In the genomic region with DNA sequence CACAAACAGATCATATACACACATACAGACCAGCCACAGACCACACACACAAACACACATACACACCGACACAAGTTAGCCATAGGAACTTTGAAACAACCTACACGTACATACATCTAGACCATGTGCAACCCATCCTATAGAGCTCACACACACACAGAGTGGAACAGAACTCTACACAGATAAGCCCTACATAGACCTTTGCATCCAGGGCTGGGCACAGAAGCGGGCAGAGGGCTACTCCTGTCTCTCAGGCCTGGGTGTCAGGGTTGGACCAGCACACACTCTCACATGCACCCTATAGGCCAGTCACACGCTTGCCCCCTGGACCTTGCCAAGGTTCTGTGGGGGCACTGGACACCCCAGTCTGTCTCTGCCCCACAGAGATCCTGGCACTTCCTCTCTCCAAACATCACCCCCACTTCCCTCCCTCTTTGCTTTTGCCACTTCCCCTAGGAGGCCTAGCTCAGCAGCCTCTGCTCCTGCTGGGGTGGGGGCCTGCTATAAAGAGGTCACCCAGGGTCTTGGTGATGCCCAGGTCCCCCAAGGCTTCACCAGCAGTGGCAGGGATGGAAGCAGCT, we compare ENCODE assay signal across 12 cellular contexts. TPM values are rescaled to one million over a fixed set of nuclear protein-coding genes. Genes with fewer than 3 reads are reported as not detected.
DNase-seq lines count a peak whose midpoint lies in the region; ATAC-seq and TF ChIP-seq lines count a peak whose summit lies in the region.
"Had no signal": no experiment of that assay in that cellular context is flagged by ENCODE, and none has a peak within 500 bp of the region (broad histone marks: within the 10 kb centered on the region; RNA-seq: fewer than 3 reads in every experiment).

No MANE protein-coding gene starts in this region.

- TF ChIP-seq CTCF in heart right ventricle (IDR thresholded peaks at IDR 0.05) (no peak), Caco-2 (IDR thresholded peaks at IDR 0.05; ENCODE audit: insufficient read depth in 1 of 2, low read depth in 1 of 2, low read length in 1 of 2, severe bottlenecking in 1 of 2, unreplicated experiment in 1 of 2) (no peak)

- H3K4me3 ChIP-seq in heart right ventricle (peak overlapping the region in 2 of 10 donors; percentile 7 to 19), Caco-2 (ENCODE audit: low read depth, low read length) (no peak overlapping the region)

- H3K36me3 Mint-ChIP-seq in Caco-2 (ENCODE audit: insufficient read depth, unreplicated experiment) = peaks cover 6% of the 10 kb centered on the region
- H3K36me3 Mint-ChIP-seq: WTC11 had no signal

- H3K9me3 ChIP-seq in heart right ventricle (no peaks in the 10 kb centered on the region), Caco-2 (no peaks in the 10 kb centered on the region)

- H3K36me3 ChIP-seq in heart right ventricle (no peaks in the 10 kb centered on the region), Caco-2 (ENCODE audit: control insufficient read depth, insufficient read depth, low read length) (no peaks in the 10 kb centered on the region)

- H3K27ac ChIP-seq in heart right ventricle = peak overlapping the region; percentile 94 to 100 (median 99)
- peak overlapping the region; percentile 70 for H3K27ac ChIP-seq in angular gyrus (ENCODE audit: low read depth, low read length)

- CTCF ChIA-PET in Caco-2 (lab: Charles Lee) = interaction anchor here (0.6 to 1.3 kb wide), 2 partner anchors 10 kb away, joined by 3 to 5 read pairs; no protein-coding TSS in a partner anchor

- 77 to 81% methylated on average over 4 of the region's 4 CpGs for whole genome bisulfite sequencing in heart right ventricle, 2 donors

- no TSS peak for BruUV-seq in Caco-2 (replicated peaks; lab: Mats Ljungman, UMichigan)

- peaks cover 15% of the 10 kb centered on the region for H3K4me1 Mint-ChIP-seq in Caco-2 (ENCODE audit: low read depth, unreplicated experiment)

- POLR2A ChIA-PET in Caco-2 (lab: Charles Lee) = no interaction called here

- intact Hi-C loops in heart right ventricle (cut with DNase I) (no loop called here), left cardiac atrium (cut with DNase I) (no loop called here), Caco-2 (cut with micrococcal nuclease; ENCODE audit: unreplicated experiment) (no loop called here)

- H3K4me3 Mint-ChIP-seq in Caco-2 (ENCODE audit: unreplicated experiment) = no peak overlapping the region
- H3K4me3 Mint-ChIP-seq: WTC11 had no signal

- H3K9me3 Mint-ChIP-seq in Caco-2 (ENCODE audit: unreplicated experiment) = no peaks in the 10 kb centered on the region
- H3K9me3 Mint-ChIP-seq: WTC11 had no signal

- H3K27me3 Mint-ChIP-seq in Caco-2 (ENCODE audit: insufficient read depth, unreplicated experiment) = no peaks in the 10 kb centered on the region

- ATAC-seq in heart right ventricle (no peak), left cardiac atrium (no peak), HG03095 (IDR thresholded peaks at IDR 0.05; ENCODE audit: unreplicated experiment) (no peak), GM21390 (IDR thresholded peaks at IDR 0.05; ENCODE audit: unreplicated experiment) (no peak)
- ATAC-seq: WTC11 had no signal

- DNase-seq in heart right ventricle (peak; percentile 16 to 42), left cardiac atrium (no peak), mucosa of gallbladder (ENCODE audit: low spot score) (peak; percentile 28), DMS53 treated with DMSO at 0.1 percent for 48 hours (lab: John Stamatoyannopoulos, UW; ENCODE audit: unreplicated experiment) (no peak), Caco-2 (no peak)
- DNase-seq: DMS79 had no signal

- H3K4me1 ChIP-seq in heart right ventricle (peaks cover 52 to 88% (median 75%) of the 10 kb centered on the region in 9 donors), Caco-2 (peaks cover 44% of the 10 kb centered on the region)

- H3K27ac Mint-ChIP-seq in Caco-2 (ENCODE audit: unreplicated experiment) = no peak overlapping the region
- H3K27ac Mint-ChIP-seq: WTC11 had no signal

- H3K27me3 ChIP-seq in heart right ventricle = no peaks in the 10 kb centered on the region
- H3K27me3 ChIP-seq in Caco-2 (replicated peaks; ENCODE audit: control insufficient read depth, insufficient read depth, low read length) = no peaks in the 10 kb centered on the region

RNA-seq across cellular contexts. Expression of a gene that starts 5.8 kb away (rescaled TPM):
- total RNA-seq in heart right ventricle (100 to 1,000 TPM in 4 of 10 donors, 10 to 100 TPM in 6; 22.4 to 247 (median 70.0) TPM), left cardiac atrium (100 to 1,000 TPM in 1 of 2 donors, 10 to 100 TPM in 1; 46.6 to 216 TPM), mucosa of gallbladder (119 TPM), Caco-2 (2022) (16.4 and 19.4 TPM in 2 replicates)
- 10 to 100 TPM; 41.2 to 65.4 TPM for polyA plus RNA-seq in heart right ventricle

RNA-seq across cellular contexts. Expression of a gene that starts 10.2 kb away (rescaled TPM):
- 10 to 100 TPM; 47.8 to 79.3 (median 57.8) TPM for total RNA-seq in heart right ventricle
- polyA plus RNA-seq in heart right ventricle = 100 to 1,000 TPM in 1 of 2 donors, 10 to 100 TPM in 1; 29.7 to 173 TPM
- total RNA-seq in left cardiac atrium = 10 to 100 TPM; 16.8 to 28.8 TPM
- 128 TPM for total RNA-seq in mucosa of gallbladder
- 74.2 and 80.4 TPM in 2 replicates for total RNA-seq in Caco-2 (2022)

RNA-seq across cellular contexts. Expression of a gene that starts 16.1 kb away (rescaled TPM):
- total RNA-seq in heart right ventricle = 100 to 1,000 TPM; 532 to 789 (median 744) TPM
- polyA plus RNA-seq in heart right ventricle = 100 to 1,000 TPM; 235 to 827 TPM
- 100 to 1,000 TPM; 525 to 629 TPM for total RNA-seq in left cardiac atrium
- 319 TPM for total RNA-seq in mucosa of gallbladder
- total RNA-seq in Caco-2 (2022) = 265 and 285 TPM in 2 replicates

RNA-seq across cellular contexts. Expression of a gene that starts 16.3 kb away (rescaled TPM):
- 1 to 10 TPM in 9 of 10 donors, under 1 TPM in 1; 0.72 to 4.8 (median 2.4) TPM for total RNA-seq in heart right ventricle
- polyA plus RNA-seq in heart right ventricle = 1 to 10 TPM; 2.7 to 3.8 TPM
- total RNA-seq in left cardiac atrium = 1 to 10 TPM; 1.8 to 3.2 TPM
- total RNA-seq in mucosa of gallbladder = 4.1 TPM
- total RNA-seq in Caco-2 (2022) = 23.9 and 25.9 TPM in 2 replicates
- total RNA-seq: H4, M059J had no signal

RNA-seq across cellular contexts. Expression of a gene that starts 20.9 kb away (rescaled TPM):
- total RNA-seq in heart right ventricle (1 to 10 TPM; 1.9 to 5.7 (median 4.1) TPM), left cardiac atrium (1 to 10 TPM; 5.6 to 8.1 TPM), mucosa of gallbladder (7.3 TPM), Caco-2 (2022) (30.9 and 37.6 TPM in 2 replicates)
- 1 to 10 TPM; 3.1 to 6.9 TPM for polyA plus RNA-seq in heart right ventricle

Comparison
In these comparisons a context has a peak if more than half of its experiments do, and no peak if none do; other contexts are left out.
1. DNase-seq: peak in heart right ventricle (2 of 2) and mucosa of gallbladder (single experiment); none in left cardiac atrium (single experiment), DMS53 treated with DMSO at 0.1 percent for 48 hours (single experiment) and Caco-2 (0 of 2).